In the genomic region with DNA sequence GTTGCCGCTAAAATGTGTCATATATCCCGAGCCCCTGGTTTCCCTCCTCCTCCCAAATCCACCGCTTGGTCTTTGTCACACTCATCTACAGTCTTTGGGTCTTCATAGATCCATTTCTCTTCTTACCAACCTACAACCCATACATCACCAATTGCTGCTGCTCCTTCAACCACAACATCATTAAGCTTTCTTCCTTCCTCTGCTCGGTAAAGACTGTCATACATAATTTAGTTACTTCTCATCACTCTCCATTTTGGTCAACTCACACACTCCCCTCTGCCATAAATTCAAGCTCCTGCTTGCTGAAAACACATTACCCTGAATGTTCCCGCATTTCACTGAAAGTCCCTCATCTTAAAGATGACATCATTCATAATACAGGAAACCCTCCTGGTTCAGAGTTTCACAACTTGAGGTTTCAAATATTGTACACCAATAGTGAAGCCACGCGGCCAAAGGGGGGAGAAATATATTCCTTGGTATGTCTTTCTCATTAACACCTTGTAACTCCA, we compare ENCODE assay signal across 8 cellular contexts. TPM values are rescaled to one million over a fixed set of nuclear protein-coding genes. Genes with fewer than 3 reads are reported as not detected.
DNase-seq lines count a peak whose midpoint lies in the region; ATAC-seq and TF ChIP-seq lines count a peak whose summit lies in the region.

No MANE protein-coding gene starts in this region.

- ATAC-seq in GM21447 (IDR thresholded peaks at IDR 0.05; ENCODE audit: unreplicated experiment): peak; percentile 29
- ATAC-seq in left colon: no peak
- no peak for ATAC-seq in heart right ventricle

- peaks cover 7% of the 10 kb centered on the region for H3K36me3 ChIP-seq in CD4-positive, alpha-beta memory T cell (ENCODE audit: insufficient read depth, low read length)
- H3K36me3 ChIP-seq in MG63 (peaks cover 17% of the 10 kb centered on the region), heart right ventricle (peaks cover 0 to 18% (median 14%) of the 10 kb centered on the region in 9 donors)

- H3K4me3 Mint-ChIP-seq in CD4-positive, alpha-beta memory T cell: peak overlapping the region; percentile 80 to 95 (median 90)
- H3K4me3 Mint-ChIP-seq in chondrocyte (ENCODE audit: unreplicated experiment): peak overlapping the region; percentile 0

- peaks cover 19 to 50% (median 29%) of the 10 kb centered on the region in 4 donors for H3K4me1 Mint-ChIP-seq in CD4-positive, alpha-beta memory T cell
- H3K4me1 Mint-ChIP-seq in chondrocyte (ENCODE audit: low read depth): peaks cover 31% of the 10 kb centered on the region

- H3K4me1 ChIP-seq in CD4-positive, alpha-beta memory T cell (ENCODE audit: insufficient read depth, low read length): peaks cover 30% of the 10 kb centered on the region
- peaks cover 0 to 25% (median 15%) of the 10 kb centered on the region in 9 donors for H3K4me1 ChIP-seq in heart right ventricle

- H3K27ac ChIP-seq in CD4-positive, alpha-beta memory T cell (ENCODE audit: low read depth, low read length): peak overlapping the region; percentile 94
- H3K27ac ChIP-seq in heart right ventricle: peak overlapping the region in 1 of 10 donors; percentile 95
- no peak overlapping the region for H3K27ac ChIP-seq in coronary artery

- no peaks in the 10 kb centered on the region for H3K9me3 Mint-ChIP-seq in CD4-positive, alpha-beta memory T cell
- no peaks in the 10 kb centered on the region for H3K9me3 Mint-ChIP-seq in chondrocyte (ENCODE audit: low read depth)

- H3K36me3 Mint-ChIP-seq in CD4-positive, alpha-beta memory T cell: peaks cover 0 to 17% of the 10 kb centered on the region in 2 donors
- H3K36me3 Mint-ChIP-seq in chondrocyte (ENCODE audit: low read depth): no peaks in the 10 kb centered on the region

- no peak for TF ChIP-seq CTCF in chondrocyte (IDR thresholded peaks at IDR 0.05)
- no peak for TF ChIP-seq CTCF in heart right ventricle (IDR thresholded peaks at IDR 0.05)
- no peak for TF ChIP-seq CTCF in coronary artery (IDR thresholded peaks at IDR 0.05)

- H3K9me3 ChIP-seq in CD4-positive, alpha-beta memory T cell (ENCODE audit: control insufficient read depth in 1 of 2, low read length in 2 of 2): no peaks in the 10 kb centered on the region
- H3K9me3 ChIP-seq in MG63 (no peaks in the 10 kb centered on the region), heart right ventricle (no peaks in the 10 kb centered on the region)

- H3K27me3 Mint-ChIP-seq in CD4-positive, alpha-beta memory T cell: no peaks in the 10 kb centered on the region
- H3K27me3 Mint-ChIP-seq in chondrocyte (ENCODE audit: low read depth): no peaks in the 10 kb centered on the region

- intact Hi-C loops in CD4-positive, alpha-beta memory T cell (cut with micrococcal nuclease): loop anchor here (1.0 to 10.0 kb wide), 6 partner anchors 19 to 736 kb away; partner anchors contain the start of genes CDKN2AIP, RWDD4, TRAPPC11 and WWC2
- intact Hi-C loops in left colon (cut with DNase I, micrococcal nuclease) (no loop called here), heart right ventricle (cut with DNase I) (loop anchor here in 1 of 10 donors (10.0 kb wide), 1 partner anchor 444 kb away; no protein-coding TSS in a partner anchor)

- DNase-seq in CD4-positive, alpha-beta memory T cell: peak; percentile 22 to 46 (median 30)
- DNase-seq in Jurkat, Clone E6-1 (ENCODE audit: low read depth, low spot score): peak; percentile 8
- DNase-seq in chondrocyte (ENCODE audit: low spot score) (no peak), MG63 (no peak), left colon (no peak), heart right ventricle (no peak), coronary artery (ENCODE audit: low spot score) (no peak)

- peak overlapping the region in 1 of 2 donors; percentile 55 for H3K4me3 ChIP-seq in CD4-positive, alpha-beta memory T cell (ENCODE audit: low read length in 2 of 2)
- H3K4me3 ChIP-seq in Jurkat, Clone E6-1 (ENCODE audit: low read length): no peak overlapping the region
- H3K4me3 ChIP-seq in MG63 (no peak overlapping the region), heart right ventricle (no peak overlapping the region), coronary artery (no peak overlapping the region)

- no peaks in the 10 kb centered on the region for H3K27me3 ChIP-seq in CD4-positive, alpha-beta memory T cell (ENCODE audit: insufficient read depth, low read length)
- H3K27me3 ChIP-seq in MG63: no peaks in the 10 kb centered on the region
- peaks cover 0 to 2% (median 0%) of the 10 kb centered on the region in 7 donors for H3K27me3 ChIP-seq in heart right ventricle

- H3K27ac Mint-ChIP-seq in CD4-positive, alpha-beta memory T cell: peak overlapping the region; percentile 84 to 98 (median 95)
- H3K27ac Mint-ChIP-seq in chondrocyte (ENCODE audit: unreplicated experiment): no peak overlapping the region

- POLR2A ChIA-PET in CD4-positive, alpha-beta memory T cell (lab: Charles Lee; ENCODE audit: partially characterized antibody): interaction anchor here (0.9 to 2.1 kb wide), 5 partner anchors 9 to 587 kb away, joined by 3 to 12 read pairs (median 8); partner anchors contain the start of genes CDKN2AIP and WWC2

- CTCF ChIA-PET in CD4-positive, alpha-beta memory T cell (lab: Charles Lee; ENCODE audit: partially characterized antibody): interaction anchor here (0.7 to 1.7 kb wide), 6 partner anchors 8 to 586 kb away, joined by 3 to 15 read pairs (median 3); partner anchors contain the start of gene ING2

- 87 to 93% methylated on average over 7 of the region's 7 CpGs for WGBS in heart right ventricle, 2 donors

RNA-seq across cellular contexts. Expression of gene DCTD, which starts 1.7 kb away (rescaled TPM):
- 10 to 100 TPM; 66.6 to 67.7 TPM for total RNA-seq in CD4-positive, alpha-beta memory T cell
- 100 to 1,000 TPM in 1 of 2 donors, 10 to 100 TPM in 1; 86.6 to 119 TPM for polyA plus RNA-seq in CD4-positive, alpha-beta memory T cell
- polyA plus RNA-seq in Jurkat, Clone E6-1 (2012; ENCODE audit: insufficient read depth, insufficient read length): 159 TPM
- total RNA-seq in chondrocyte: 127 to 131 TPM (median 130 TPM) in 3 replicates
- 119 and 137 TPM in 2 replicates for total RNA-seq in MG63 (2014; rRNA removed; shearing (Covaris generic); ENCODE audit: low replicate concordance)
- total RNA-seq in left colon: 10 to 100 TPM; 41.8 to 65.8 TPM
- total RNA-seq in heart right ventricle: 10 to 100 TPM; 33.9 to 53.1 (median 42.2) TPM
- 10 to 100 TPM; 16.8 to 34.5 TPM for polyA plus RNA-seq in heart right ventricle

Comparison
In these comparisons a context has a peak if more than half of its experiments do, and no peak if none do; other contexts are left out.
1. DNase-seq: peak in CD4-positive, alpha-beta memory T cell (5 of 5) and Jurkat, Clone E6-1 (single experiment); none in chondrocyte (single experiment), MG63 (single experiment), left colon (0 of 2), heart right ventricle (0 of 2) and coronary artery (single experiment).